Comparison of ENCODE assay signal across 8 cellular contexts in the genomic region with DNA sequence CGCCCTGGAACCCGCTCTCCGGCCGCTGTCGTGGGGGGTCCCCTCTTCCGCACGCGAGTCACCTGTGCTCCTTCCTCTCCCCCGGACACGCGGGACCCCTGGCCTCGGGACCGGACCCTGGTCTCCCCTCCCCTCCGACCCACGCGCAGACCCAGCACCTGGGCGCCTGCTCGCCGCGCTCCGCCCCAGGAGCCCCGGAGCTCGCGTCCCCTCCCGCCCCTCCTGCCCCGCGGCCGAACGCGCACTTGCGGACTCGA. TPM values are rescaled to one million over a fixed set of nuclear protein-coding genes. Genes with fewer than 3 reads are reported as not detected.
A peak's percentile ranks its signal among the peaks of the same experiment; 100 is the strongest.
DNase-seq lines count a peak whose midpoint lies in the region; ATAC-seq, FAIRE-seq and TF ChIP-seq lines count a peak whose summit lies in the region.

No MANE protein-coding gene starts in this region.

- no peaks in the 10 kb centered on the region for H3K4me1 ChIP-seq in cardiac muscle cell (ENCODE audit: low read depth)
- H3K4me1 ChIP-seq in muscle layer of colon (ENCODE audit: insufficient read depth, low read length), result peaks cover 11% of the 10 kb centered on the region
- no peaks in the 10 kb centered on the region for H3K4me1 ChIP-seq in aorta (ENCODE audit: control insufficient read depth in 1 of 2, insufficient read depth in 2 of 2, low read length in 2 of 2)

- H3K27ac ChIP-seq in cardiac muscle cell, result no peak overlapping the region
- no peak overlapping the region for H3K27ac ChIP-seq in muscle layer of colon (ENCODE audit: low read depth, low read length)
- H3K27ac ChIP-seq in aorta (ENCODE audit: low read depth in 1 of 2, low read length in 2 of 2), result no peak overlapping the region

- ATAC-seq in left ventricle myocardium superior (no peak), aorta (ENCODE audit: low FRiP score) (no peak)

- H3K9me3 Mint-ChIP-seq in chondrocyte (ENCODE audit: low read depth), result peaks cover 11% of the 10 kb centered on the region

- no peaks in the 10 kb centered on the region for H3K9me3 ChIP-seq in cardiac muscle cell (ENCODE audit: low read depth)
- no peaks in the 10 kb centered on the region for H3K9me3 ChIP-seq in muscle layer of colon (ENCODE audit: low read length)
- no peaks in the 10 kb centered on the region for H3K9me3 ChIP-seq in aorta (ENCODE audit: control insufficient read depth, low read length)

- H3K9ac ChIP-seq in muscle layer of colon (ENCODE audit: low read length), result no peak overlapping the region

- WGBS in aorta, 2 donors, result 1 to 2% methylated on average over 26 to 32 of the region's 32 CpGs

- TF ChIP-seq CTCF in cardiac muscle cell (IDR thresholded peaks at IDR 0.05; ENCODE audit: low read depth, low read length) (no peak), chondrocyte (IDR thresholded peaks at IDR 0.05) (no peak)

- H3K4me3 Mint-ChIP-seq in chondrocyte (ENCODE audit: unreplicated experiment), result peak overlapping the region; percentile 70

- intact Hi-C loops in left ventricle myocardium superior (cut with micrococcal nuclease) (no loop called here), aorta (cut with DNase I) (loop anchor here in 1 of 2 donors (2.0 to 5.0 kb wide), 2 partner anchors 49 to 55 kb away; a partner anchor contains a TSS)

- H3K27me3 ChIP-seq in cardiac muscle cell (peaks cover 33% of the 10 kb centered on the region), muscle layer of colon (ENCODE audit: control insufficient read depth in 1 of 2, insufficient read depth in 2 of 2, low read length in 2 of 2) (peaks cover 0 to 6% of the 10 kb centered on the region in 2 donors), aorta (ENCODE audit: control insufficient read depth in 1 of 2, insufficient read depth in 2 of 2, low read length in 1 of 2) (no peaks in the 10 kb centered on the region)

- H3K27me3 Mint-ChIP-seq in chondrocyte (ENCODE audit: low read depth), result no peaks in the 10 kb centered on the region

- H3K4me3 ChIP-seq in cardiac muscle cell (peak overlapping the region; percentile 85), muscle layer of colon (ENCODE audit: low read depth in 1 of 2, low read length in 2 of 2) (peak overlapping the region; percentile 43 to 62), aorta (ENCODE audit: low read length in 2 of 2) (peak overlapping the region; percentile 92 to 93)

- H3K36me3 ChIP-seq in cardiac muscle cell (no peaks in the 10 kb centered on the region), muscle layer of colon (ENCODE audit: insufficient read depth, low read length) (no peaks in the 10 kb centered on the region), aorta (ENCODE audit: control insufficient read depth in 1 of 2, insufficient read depth in 2 of 2, low read length in 1 of 2) (no peaks in the 10 kb centered on the region)

- peaks cover 7% of the 10 kb centered on the region for H3K36me3 Mint-ChIP-seq in chondrocyte (ENCODE audit: low read depth)

- FAIRE-seq in RCC 7860 (lab: Jason Lieb, UNC), result no peak

- peaks cover 28% of the 10 kb centered on the region for H3K4me1 Mint-ChIP-seq in chondrocyte (ENCODE audit: low read depth)

- no peak overlapping the region for H3K27ac Mint-ChIP-seq in chondrocyte (ENCODE audit: unreplicated experiment)

- DNase-seq in cardiac muscle cell (ENCODE audit: low read depth in 1 of 2, low spot score in 1 of 2) (no peak), left ventricle myocardium superior (no peak), chondrocyte (ENCODE audit: low spot score) (peak; percentile 69), aorta (no peak), DMS153 (lab: John Stamatoyannopoulos, UW) (no peak), RCC 7860 (ENCODE audit: low spot score) (no peak), A172 (ENCODE audit: low spot score) (no peak)

RNA-seq across cellular contexts. Expression of a gene that starts 0.8 kb away (rescaled TPM):
- total RNA-seq in cardiac muscle cell (29.7 and 38.9 TPM in 2 replicates), left ventricle myocardium superior (21.3 TPM), chondrocyte (16.7 to 20.0 TPM (median 20.0 TPM) in 3 replicates), aorta (10 to 100 TPM in 1 of 2 donors, 1 to 10 TPM in 1; 4.5 to 10.7 TPM)
- polyA plus RNA-seq in cardiac muscle cell (28.9 and 42.8 TPM in 2 replicates), aorta (10 to 100 TPM; 11.6 to 19.5 TPM)
- 9.9 and 15.0 TPM in 2 replicates for total RNA-seq in A172 (2014; rRNA removed; shearing (Covaris generic))

RNA-seq across cellular contexts. Expression of a gene that starts 18.8 kb away (rescaled TPM):
- total RNA-seq in cardiac muscle cell, result 10.9 and 18.6 TPM in 2 replicates
- polyA plus RNA-seq in cardiac muscle cell, result 30.7 and 38.7 TPM in 2 replicates
- 14.0 TPM for total RNA-seq in left ventricle myocardium superior
- total RNA-seq in chondrocyte, result 23.0 to 27.4 TPM (median 23.3 TPM) in 3 replicates
- 10 to 100 TPM; 18.6 to 26.7 TPM for total RNA-seq in aorta
- 10 to 100 TPM; 25.3 to 35.2 TPM for polyA plus RNA-seq in aorta
- total RNA-seq in A172 (2014; rRNA removed; shearing (Covaris generic)), result 50.0 and 54.4 TPM in 2 replicates

RNA-seq across cellular contexts. Expression of a gene that starts 37.7 kb away (rescaled TPM):
- total RNA-seq in cardiac muscle cell, result 20.0 and 20.6 TPM in 2 replicates
- 10.3 and 18.1 TPM in 2 replicates for polyA plus RNA-seq in cardiac muscle cell
- total RNA-seq in left ventricle myocardium superior, result 92.6 TPM
- total RNA-seq in chondrocyte, result 16.2 to 20.5 TPM (median 19.0 TPM) in 3 replicates
- 10 to 100 TPM; 10.8 to 23.0 TPM for total RNA-seq in aorta
- polyA plus RNA-seq in aorta, result 10 to 100 TPM; 14.0 to 20.9 TPM
- 2.1 and 2.9 TPM in 2 replicates for total RNA-seq in A172 (2014; rRNA removed; shearing (Covaris generic))

RNA-seq across cellular contexts. Expression of a gene that starts 49.5 kb away (rescaled TPM):
- total RNA-seq in cardiac muscle cell (83.2 and 111 TPM in 2 replicates), left ventricle myocardium superior (37.3 TPM), chondrocyte (60.4 to 70.0 TPM (median 67.8 TPM) in 3 replicates), aorta (10 to 100 TPM; 60.4 to 75.4 TPM)
- polyA plus RNA-seq in cardiac muscle cell (99.5 and 105 TPM in 2 replicates), aorta (10 to 100 TPM; 34.7 to 54.4 TPM)
- 90.3 and 96.0 TPM in 2 replicates for total RNA-seq in A172 (2014; rRNA removed; shearing (Covaris generic))

RNA-seq across cellular contexts. Expression of a gene that starts 54.1 kb away (rescaled TPM):
- total RNA-seq in cardiac muscle cell (32.1 and 55.7 TPM in 2 replicates), left ventricle myocardium superior (53.4 TPM), chondrocyte (53.7 to 62.9 TPM (median 59.8 TPM) in 3 replicates), aorta (100 to 1,000 TPM in 1 of 2 donors, 10 to 100 TPM in 1; 97.1 to 125 TPM)
- polyA plus RNA-seq in cardiac muscle cell (66.0 and 106 TPM in 2 replicates), aorta (100 to 1,000 TPM in 1 of 2 donors, 10 to 100 TPM in 1; 20.0 to 182 TPM)
- 29.8 and 38.7 TPM in 2 replicates for total RNA-seq in A172 (2014; rRNA removed; shearing (Covaris generic))
